ENCODE assay signal across 16 cellular contexts in genomic region chr5:176382721-176383120, GRCh38.
"Had no signal": no experiment of that assay in that cellular context is flagged by ENCODE, and none has a peak within 500 bp of the region (broad histone marks: within the 10 kb centered on the region; RNA-seq: fewer than 3 reads in every experiment).

No MANE protein-coding gene starts in this region.

- ATAC-seq: natural killer cell treated with Interleukin-12 subunit alpha and Interleukin-12 subunit beta and Interleukin-15 and Interleukin-18, amount 100 ng/mL, for 72 hours; pancreas had no signal

- H3K27ac ChIP-seq: hepatocyte, neutrophil, pancreas, thyroid gland, uterus, WERI-Rb-1 had no signal

- H3K27me3 ChIP-seq: esophagus squamous epithelium, hepatocyte, neutrophil, pancreas, stomach, thyroid gland, uterus had no signal

- H3K4me3 ChIP-seq: esophagus squamous epithelium, hepatocyte, lung, pancreas, skin epidermis, stomach, thyroid gland, uterus had no signal

- DNase-seq: activated CD4-positive, alpha-beta T cell treated with anti-CD3 and anti-CD28 coated beads for 1 hour; activated CD4-positive, alpha-beta T cell treated with anti-CD3 and anti-CD28 coated beads, Interleukin-2, amount 50 U/mL, for 4 hours; effector CD8-positive, alpha-beta T cell; esophagus squamous epithelium; stimulated activated CD4-positive, alpha-beta T cell treated with anti-CD3 and anti-CD28 coated beads, Interleukin-15, amount 100 ng/mL, for 24 hours; stimulated activated CD4-positive, alpha-beta T cell treated with anti-CD3 and anti-CD28 coated beads, Interleukin-2, amount 100 ng/mL, for 48 hours; stomach; thyroid gland; WERI-Rb-1 had no signal

- H3K9me3 ChIP-seq: esophagus squamous epithelium, neutrophil, pancreas, stomach, thyroid gland, uterus had no signal

- H3K36me3 ChIP-seq: neutrophil, uterus had no signal
